Comparison of ENCODE assay signal across 2 cellular contexts in genomic region chr2:27377618-27378095, GRCh38.
TF ChIP-seq lines count a peak whose summit lies in the region.

No MANE protein-coding gene starts in this region.

TF ChIP-seq in GM23338, 12 proteins besides CTCF, POLR2A, EP300 and RAD21:
- TF ChIP-seq, protein P1, sequence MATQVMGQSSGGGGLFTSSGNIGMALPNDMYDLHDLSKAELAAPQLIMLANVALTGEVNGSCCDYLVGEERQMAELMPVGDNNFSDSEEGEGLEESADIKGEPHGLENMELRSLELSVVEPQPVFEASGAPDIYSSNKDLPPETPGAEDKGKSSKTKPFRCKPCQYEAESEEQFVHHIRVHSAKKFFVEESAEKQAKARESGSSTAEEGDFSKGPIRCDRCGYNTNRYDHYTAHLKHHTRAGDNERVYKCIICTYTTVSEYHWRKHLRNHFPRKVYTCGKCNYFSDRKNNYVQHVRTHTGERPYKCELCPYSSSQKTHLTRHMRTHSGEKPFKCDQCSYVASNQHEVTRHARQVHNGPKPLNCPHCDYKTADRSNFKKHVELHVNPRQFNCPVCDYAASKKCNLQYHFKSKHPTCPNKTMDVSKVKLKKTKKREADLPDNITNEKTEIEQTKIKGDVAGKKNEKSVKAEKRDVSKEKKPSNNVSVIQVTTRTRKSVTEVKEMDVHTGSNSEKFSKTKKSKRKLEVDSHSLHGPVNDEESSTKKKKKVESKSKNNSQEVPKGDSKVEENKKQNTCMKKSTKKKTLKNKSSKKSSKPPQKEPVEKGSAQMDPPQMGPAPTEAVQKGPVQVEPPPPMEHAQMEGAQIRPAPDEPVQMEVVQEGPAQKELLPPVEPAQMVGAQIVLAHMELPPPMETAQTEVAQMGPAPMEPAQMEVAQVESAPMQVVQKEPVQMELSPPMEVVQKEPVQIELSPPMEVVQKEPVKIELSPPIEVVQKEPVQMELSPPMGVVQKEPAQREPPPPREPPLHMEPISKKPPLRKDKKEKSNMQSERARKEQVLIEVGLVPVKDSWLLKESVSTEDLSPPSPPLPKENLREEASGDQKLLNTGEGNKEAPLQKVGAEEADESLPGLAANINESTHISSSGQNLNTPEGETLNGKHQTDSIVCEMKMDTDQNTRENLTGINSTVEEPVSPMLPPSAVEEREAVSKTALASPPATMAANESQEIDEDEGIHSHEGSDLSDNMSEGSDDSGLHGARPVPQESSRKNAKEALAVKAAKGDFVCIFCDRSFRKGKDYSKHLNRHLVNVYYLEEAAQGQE (IDR thresholded peaks at IDR 0.05; ENCODE audit: unreplicated experiment) = no peak
- TF ChIP-seq, protein P2, sequence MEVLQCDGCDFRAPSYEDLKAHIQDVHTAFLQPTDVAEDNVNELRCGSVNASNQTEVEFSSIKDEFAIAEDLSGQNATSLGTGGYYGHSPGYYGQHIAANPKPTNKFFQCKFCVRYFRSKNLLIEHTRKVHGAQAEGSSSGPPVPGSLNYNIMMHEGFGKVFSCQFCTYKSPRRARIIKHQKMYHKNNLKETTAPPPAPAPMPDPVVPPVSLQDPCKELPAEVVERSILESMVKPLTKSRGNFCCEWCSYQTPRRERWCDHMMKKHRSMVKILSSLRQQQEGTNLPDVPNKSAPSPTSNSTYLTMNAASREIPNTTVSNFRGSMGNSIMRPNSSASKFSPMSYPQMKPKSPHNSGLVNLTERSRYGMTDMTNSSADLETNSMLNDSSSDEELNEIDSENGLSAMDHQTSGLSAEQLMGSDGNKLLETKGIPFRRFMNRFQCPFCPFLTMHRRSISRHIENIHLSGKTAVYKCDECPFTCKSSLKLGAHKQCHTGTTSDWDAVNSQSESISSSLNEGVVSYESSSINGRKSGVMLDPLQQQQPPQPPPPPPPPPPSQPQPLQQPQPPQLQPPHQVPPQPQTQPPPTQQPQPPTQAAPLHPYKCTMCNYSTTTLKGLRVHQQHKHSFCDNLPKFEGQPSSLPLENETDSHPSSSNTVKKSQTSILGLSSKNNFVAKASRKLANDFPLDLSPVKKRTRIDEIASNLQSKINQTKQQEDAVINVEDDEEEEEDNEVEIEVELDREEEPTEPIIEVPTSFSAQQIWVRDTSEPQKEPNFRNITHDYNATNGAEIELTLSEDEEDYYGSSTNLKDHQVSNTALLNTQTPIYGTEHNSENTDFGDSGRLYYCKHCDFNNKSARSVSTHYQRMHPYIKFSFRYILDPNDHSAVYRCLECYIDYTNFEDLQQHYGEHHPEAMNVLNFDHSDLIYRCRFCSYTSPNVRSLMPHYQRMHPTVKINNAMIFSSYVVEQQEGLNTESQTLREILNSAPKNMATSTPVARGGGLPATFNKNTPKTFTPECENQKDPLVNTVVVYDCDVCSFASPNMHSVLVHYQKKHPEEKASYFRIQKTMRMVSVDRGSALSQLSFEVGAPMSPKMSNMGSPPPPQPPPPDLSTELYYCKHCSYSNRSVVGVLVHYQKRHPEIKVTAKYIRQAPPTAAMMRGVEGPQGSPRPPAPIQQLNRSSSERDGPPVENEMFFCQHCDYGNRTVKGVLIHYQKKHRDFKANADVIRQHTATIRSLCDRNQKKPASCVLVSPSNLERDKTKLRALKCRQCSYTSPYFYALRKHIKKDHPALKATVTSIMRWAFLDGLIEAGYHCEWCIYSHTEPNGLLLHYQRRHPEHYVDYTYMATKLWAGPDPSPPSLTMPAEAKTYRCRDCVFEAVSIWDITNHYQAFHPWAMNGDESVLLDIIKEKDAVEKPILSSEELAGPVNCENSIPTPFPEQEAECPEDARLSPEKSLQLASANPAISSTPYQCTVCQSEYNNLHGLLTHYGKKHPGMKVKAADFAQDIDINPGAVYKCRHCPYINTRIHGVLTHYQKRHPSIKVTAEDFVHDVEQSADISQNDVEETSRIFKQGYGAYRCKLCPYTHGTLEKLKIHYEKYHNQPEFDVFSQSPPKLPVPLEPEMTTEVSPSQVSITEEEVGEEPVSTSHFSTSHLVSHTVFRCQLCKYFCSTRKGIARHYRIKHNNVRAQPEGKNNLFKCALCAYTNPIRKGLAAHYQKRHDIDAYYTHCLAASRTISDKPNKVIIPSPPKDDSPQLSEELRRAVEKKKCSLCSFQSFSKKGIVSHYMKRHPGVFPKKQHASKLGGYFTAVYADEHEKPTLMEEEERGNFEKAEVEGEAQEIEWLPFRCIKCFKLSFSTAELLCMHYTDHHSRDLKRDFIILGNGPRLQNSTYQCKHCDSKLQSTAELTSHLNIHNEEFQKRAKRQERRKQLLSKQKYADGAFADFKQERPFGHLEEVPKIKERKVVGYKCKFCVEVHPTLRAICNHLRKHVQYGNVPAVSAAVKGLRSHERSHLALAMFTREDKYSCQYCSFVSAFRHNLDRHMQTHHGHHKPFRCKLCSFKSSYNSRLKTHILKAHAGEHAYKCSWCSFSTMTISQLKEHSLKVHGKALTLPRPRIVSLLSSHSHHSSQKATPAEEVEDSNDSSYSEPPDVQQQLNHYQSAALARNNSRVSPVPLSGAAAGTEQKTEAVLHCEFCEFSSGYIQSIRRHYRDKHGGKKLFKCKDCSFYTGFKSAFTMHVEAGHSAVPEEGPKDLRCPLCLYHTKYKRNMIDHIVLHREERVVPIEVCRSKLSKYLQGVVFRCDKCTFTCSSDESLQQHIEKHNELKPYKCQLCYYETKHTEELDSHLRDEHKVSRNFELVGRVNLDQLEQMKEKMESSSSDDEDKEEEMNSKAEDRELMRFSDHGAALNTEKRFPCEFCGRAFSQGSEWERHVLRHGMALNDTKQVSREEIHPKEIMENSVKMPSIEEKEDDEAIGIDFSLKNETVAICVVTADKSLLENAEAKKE (CRISPR knock-in tag; IDR thresholded peaks at IDR 0.05) = no peak
- TF ChIP-seq ZNF114 (CRISPR knock-in tag; IDR thresholded peaks at IDR 0.05) (no peak), CREB1 (CRISPR knock-in tag; IDR thresholded peaks at IDR 0.05; ENCODE audit: low read depth) (no peak), JUNB (IDR thresholded peaks at IDR 0.05; ENCODE audit: unreplicated experiment) (no peak), EZH2 (IDR thresholded peaks at IDR 0.05; ENCODE audit: low read depth, unreplicated experiment) (no peak), STAT1 (IDR thresholded peaks at IDR 0.05; ENCODE audit: unreplicated experiment) (no peak), ZNF331 (CRISPR knock-in tag; IDR thresholded peaks at IDR 0.05; ENCODE audit: low read depth) (no peak), EZH2phosphoT487 (IDR thresholded peaks at IDR 0.05; ENCODE audit: unreplicated experiment) (no peak), NANOG (IDR thresholded peaks at IDR 0.05; ENCODE audit: borderline replicate concordance) (no peak), ETS1 (IDR thresholded peaks at IDR 0.05) (no peak), POLR2AphosphoS5 (IDR thresholded peaks at IDR 0.05; ENCODE audit: low read depth) (no peak; the same call in 1 of the 2 replicates)

TF ChIP-seq in K562, 482 proteins besides CTCF, POLR2A, EP300 and RAD21:
- TF ChIP-seq MEF2A (IDR thresholded peaks at IDR 0.05; ENCODE audit: control insufficient read depth, low read depth, low read length) (no peak), ZNF311 (CRISPR knock-in tag; IDR thresholded peaks at IDR 0.05) (no peak), RFX1 (IDR thresholded peaks at IDR 0.05) (no peak), RUNX1 (IDR thresholded peaks at IDR 0.05; ENCODE audit: low read depth) (no peak), ZNF121 (CRISPR knock-in tag; conservative IDR thresholded peaks at IDR 0.05) (no peak), CHD4 (IDR thresholded peaks at IDR 0.05; ENCODE audit: insufficient read depth, insufficient replicate concordance, low read depth, low read length, poor library complexity, severe bottlenecking) (no peak), FIP1L1 (IDR thresholded peaks at IDR 0.05; ENCODE audit: low read depth, low read length, poor library complexity, severe bottlenecking) (no peak), FUS (optimal IDR thresholded peaks at IDR 0.05; ENCODE audit: low read depth, low read length) (no peak), POU5F1 (IDR thresholded peaks at IDR 0.05; ENCODE audit: borderline replicate concordance, low read depth, low read length, partially characterized antibody) (no peak), POLR2G (IDR thresholded peaks at IDR 0.05; ENCODE audit: low read depth, low read length) (peak; percentile 71), POLR2AphosphoS2 (IDR thresholded peaks at IDR 0.05; ENCODE audit: low read length) (0 out of 2 replicates have a peak, but pooled peaks have one; percentile 18), ZNF764 (CRISPR knock-in tag; IDR thresholded peaks at IDR 0.05; ENCODE audit: low read depth) (no peak), TAF1 (IDR thresholded peaks at IDR 0.05; ENCODE audit: control insufficient read depth, extremely low read depth, insufficient read depth, low read length, severe bottlenecking) (no peak), ERF (CRISPR knock-in tag; IDR thresholded peaks at IDR 0.05) (no peak), RBFOX2 (IDR thresholded peaks at IDR 0.05; ENCODE audit: low read depth, low read length) (peak; percentile 55), RBM22 (IDR thresholded peaks at IDR 0.05; ENCODE audit: low read depth, low read length, poor library complexity, severe bottlenecking) (no peak), SMARCA4 (IDR thresholded peaks at IDR 0.05) (no peak), CAMTA2 (CRISPR knock-in tag; conservative IDR thresholded peaks at IDR 0.05) (no peak), YY1 (IDR thresholded peaks at IDR 0.05; ENCODE audit: borderline replicate concordance in 1 of 3, control insufficient read depth in 1 of 3, extremely low read depth in 1 of 3, insufficient read depth in 3 of 3, insufficient read length in 1 of 3, insufficient replicate concordance in 2 of 3, low read depth in 1 of 3, low read length in 2 of 3) (no peak), BRD9 (IDR thresholded peaks at IDR 0.05; ENCODE audit: low read depth, partially characterized antibody) (no peak), ZNF12 (CRISPR knock-in tag; IDR thresholded peaks at IDR 0.05) (no peak), ZEB2 (IDR thresholded peaks at IDR 0.05) (no peak), ETS2 (tag; IDR thresholded peaks at IDR 0.05; ENCODE audit: borderline replicate concordance, poor library complexity, severe bottlenecking) (no peak), MTA2 (IDR thresholded peaks at IDR 0.05; ENCODE audit: low read depth) (no peak), MED1 (CRISPR knock-in tag; IDR thresholded peaks at IDR 0.05; ENCODE audit: borderline replicate concordance) (no peak), SUPT5H (IDR thresholded peaks at IDR 0.05) (peak; percentile 15; the same call in 1 of the 2 replicates), HMGN3 (IDR thresholded peaks at IDR 0.05; ENCODE audit: borderline replicate concordance, extremely low read depth, insufficient read length, low read depth, low read length) (peak; percentile 49), NCOA1 (IDR thresholded peaks at IDR 0.05; ENCODE audit: low read depth) (no peak), TBP (optimal IDR thresholded peaks at IDR 0.05; ENCODE audit: low read depth, low read length) (no peak), ZNF197 (CRISPR knock-in tag; IDR thresholded peaks at IDR 0.05; ENCODE audit: low read depth) (no peak), ZKSCAN8 (CRISPR knock-in tag; IDR thresholded peaks at IDR 0.05) (no peak)
- TF ChIP-seq, protein P3, sequence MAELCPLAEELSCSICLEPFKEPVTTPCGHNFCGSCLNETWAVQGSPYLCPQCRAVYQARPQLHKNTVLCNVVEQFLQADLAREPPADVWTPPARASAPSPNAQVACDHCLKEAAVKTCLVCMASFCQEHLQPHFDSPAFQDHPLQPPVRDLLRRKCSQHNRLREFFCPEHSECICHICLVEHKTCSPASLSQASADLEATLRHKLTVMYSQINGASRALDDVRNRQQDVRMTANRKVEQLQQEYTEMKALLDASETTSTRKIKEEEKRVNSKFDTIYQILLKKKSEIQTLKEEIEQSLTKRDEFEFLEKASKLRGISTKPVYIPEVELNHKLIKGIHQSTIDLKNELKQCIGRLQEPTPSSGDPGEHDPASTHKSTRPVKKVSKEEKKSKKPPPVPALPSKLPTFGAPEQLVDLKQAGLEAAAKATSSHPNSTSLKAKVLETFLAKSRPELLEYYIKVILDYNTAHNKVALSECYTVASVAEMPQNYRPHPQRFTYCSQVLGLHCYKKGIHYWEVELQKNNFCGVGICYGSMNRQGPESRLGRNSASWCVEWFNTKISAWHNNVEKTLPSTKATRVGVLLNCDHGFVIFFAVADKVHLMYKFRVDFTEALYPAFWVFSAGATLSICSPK (IDR thresholded peaks at IDR 0.05; ENCODE audit: borderline replicate concordance) = no peak
- TF ChIP-seq, protein P4, sequence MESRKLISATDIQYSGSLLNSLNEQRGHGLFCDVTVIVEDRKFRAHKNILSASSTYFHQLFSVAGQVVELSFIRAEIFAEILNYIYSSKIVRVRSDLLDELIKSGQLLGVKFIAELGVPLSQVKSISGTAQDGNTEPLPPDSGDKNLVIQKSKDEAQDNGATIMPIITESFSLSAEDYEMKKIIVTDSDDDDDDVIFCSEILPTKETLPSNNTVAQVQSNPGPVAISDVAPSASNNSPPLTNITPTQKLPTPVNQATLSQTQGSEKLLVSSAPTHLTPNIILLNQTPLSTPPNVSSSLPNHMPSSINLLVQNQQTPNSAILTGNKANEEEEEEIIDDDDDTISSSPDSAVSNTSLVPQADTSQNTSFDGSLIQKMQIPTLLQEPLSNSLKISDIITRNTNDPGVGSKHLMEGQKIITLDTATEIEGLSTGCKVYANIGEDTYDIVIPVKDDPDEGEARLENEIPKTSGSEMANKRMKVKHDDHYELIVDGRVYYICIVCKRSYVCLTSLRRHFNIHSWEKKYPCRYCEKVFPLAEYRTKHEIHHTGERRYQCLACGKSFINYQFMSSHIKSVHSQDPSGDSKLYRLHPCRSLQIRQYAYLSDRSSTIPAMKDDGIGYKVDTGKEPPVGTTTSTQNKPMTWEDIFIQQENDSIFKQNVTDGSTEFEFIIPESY (CRISPR knock-in tag; IDR thresholded peaks at IDR 0.05) = peak; percentile 19; the same call in 1 of the 2 replicates
- TF ChIP-seq, protein P5, sequence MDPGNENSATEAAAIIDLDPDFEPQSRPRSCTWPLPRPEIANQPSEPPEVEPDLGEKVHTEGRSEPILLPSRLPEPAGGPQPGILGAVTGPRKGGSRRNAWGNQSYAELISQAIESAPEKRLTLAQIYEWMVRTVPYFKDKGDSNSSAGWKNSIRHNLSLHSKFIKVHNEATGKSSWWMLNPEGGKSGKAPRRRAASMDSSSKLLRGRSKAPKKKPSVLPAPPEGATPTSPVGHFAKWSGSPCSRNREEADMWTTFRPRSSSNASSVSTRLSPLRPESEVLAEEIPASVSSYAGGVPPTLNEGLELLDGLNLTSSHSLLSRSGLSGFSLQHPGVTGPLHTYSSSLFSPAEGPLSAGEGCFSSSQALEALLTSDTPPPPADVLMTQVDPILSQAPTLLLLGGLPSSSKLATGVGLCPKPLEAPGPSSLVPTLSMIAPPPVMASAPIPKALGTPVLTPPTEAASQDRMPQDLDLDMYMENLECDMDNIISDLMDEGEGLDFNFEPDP (CRISPR knock-in tag; IDR thresholded peaks at IDR 0.05) = no peak
